21 cellular contexts compared by ENCODE assay signal in genomic region chr5:169512385-169512784, GRCh38.
"Had no signal": no experiment of that assay in that cellular context is flagged by ENCODE, and none has a peak within 500 bp of the region (broad histone marks: within the 10 kb centered on the region; RNA-seq: fewer than 3 reads in every experiment).

No MANE protein-coding gene starts in this region.

- H3K9me3 ChIP-seq: ovary, tibial artery, upper lobe of right lung, vagina had no signal

- H3K4me2 ChIP-seq: hepatocyte, neural progenitor cell had no signal

- FAIRE-seq: kidney, small intestine had no signal

- DNase-seq: dorsolateral prefrontal cortex; effector CD8-positive, alpha-beta T cell; foreskin melanocyte; head of caudate nucleus; kidney; left cardiac atrium; left ventricle myocardium inferior; mesenchymal stem cell; midbrain; nucleus accumbens; ovary; small intestine; stimulated activated CD4-positive, alpha-beta T cell treated with anti-CD3 and anti-CD28 coated beads, Interleukin-12 subunit alpha, Interleukin-12 subunit beta, amount 100 ng/mL, for 4 hours; tibial artery; upper lobe of right lung had no signal

- H3K27me3 ChIP-seq: dorsolateral prefrontal cortex, hepatocyte, neural progenitor cell, ovary, right atrium auricular region, tibial artery, upper lobe of right lung, vagina had no signal

- H2AFZ ChIP-seq: hepatocyte, neural progenitor cell had no signal

- H3K79me2 ChIP-seq: hepatocyte had no signal

- H3K36me3 ChIP-seq: left ventricle myocardium inferior, neural progenitor cell, ovary, right atrium auricular region, tibial artery, upper lobe of right lung, vagina had no signal

- H3K27ac ChIP-seq: dorsolateral prefrontal cortex, hepatocyte, left ventricle myocardium inferior, neural progenitor cell, ovary, right atrium auricular region, tibial artery, upper lobe of right lung, vagina had no signal

- H3K4me1 ChIP-seq: left ventricle myocardium inferior, neural progenitor cell, right atrium auricular region, tibial artery, upper lobe of right lung, vagina had no signal

- H3K9ac ChIP-seq: neural progenitor cell had no signal

- H3K4me3 ChIP-seq: dorsolateral prefrontal cortex, hepatocyte, left ventricle myocardium inferior, lung, neural progenitor cell, ovary, right atrium auricular region, tibial artery, upper lobe of right lung, vagina had no signal

- ATAC-seq: left cardiac atrium; natural killer cell treated with Interleukin-12 subunit alpha and Interleukin-12 subunit beta and Interleukin-15 and Interleukin-18, amount 100 ng/mL, for 72 hours; upper lobe of right lung had no signal
